ENCODE assay signal across 9 cellular contexts in genomic region chr1:171141336-171142051, GRCh38. TPM values are rescaled to one million over a fixed set of nuclear protein-coding genes. Genes with fewer than 3 reads are reported as not detected.
DNase-seq lines count a peak whose midpoint lies in the region; ATAC-seq and TF ChIP-seq lines count a peak whose summit lies in the region.
"Had no signal": no experiment of that assay in that cellular context is flagged by ENCODE, and none has a peak within 500 bp of the region (broad histone marks: within the 10 kb centered on the region; RNA-seq: fewer than 3 reads in every experiment).

No MANE protein-coding gene starts in this region.

- H3K36me3 Mint-ChIP-seq in activated CD4-positive, alpha-beta T cell treated with anti-CD3 and anti-CD28 coated beads, Interleukin-2, amount 10 ng/mL, durations not matched to agents 24 days and 14 days (ENCODE audit: low read depth): no peaks in the 10 kb centered on the region

- 1 to 2% (median 2%) methylated on average over 4 of the region's 4 CpGs for WGBS in ovary, 3 donors

- peaks cover 31% of the 10 kb centered on the region for H3K4me1 ChIP-seq in SJSA1 (replicated peaks)
- H3K4me1 ChIP-seq in ovary (ENCODE audit: insufficient read depth): peaks cover 7% of the 10 kb centered on the region

- H3K9me3 ChIP-seq in SJSA1 (replicated peaks): no peaks in the 10 kb centered on the region
- no peaks in the 10 kb centered on the region for H3K9me3 ChIP-seq in ovary

- no peaks in the 10 kb centered on the region for H3K4me1 Mint-ChIP-seq in activated CD4-positive, alpha-beta T cell treated with anti-CD3 and anti-CD28 coated beads, Interleukin-2, amount 10 ng/mL, durations not matched to agents 24 days and 14 days

- no peaks in the 10 kb centered on the region for H3K9me3 Mint-ChIP-seq in activated CD4-positive, alpha-beta T cell treated with anti-CD3 and anti-CD28 coated beads, Interleukin-2, amount 10 ng/mL, durations not matched to agents 24 days and 14 days

- H3K27ac Mint-ChIP-seq in activated CD4-positive, alpha-beta T cell treated with anti-CD3 and anti-CD28 coated beads, Interleukin-2, amount 10 ng/mL, durations not matched to agents 24 days and 14 days: no peak overlapping the region

- H3K27me3 ChIP-seq in SJSA1 (replicated peaks) (no peaks in the 10 kb centered on the region), ovary (no peaks in the 10 kb centered on the region)

- no peak for TF ChIP-seq POLR2A in ovary (IDR thresholded peaks at IDR 0.05)

- intact Hi-C loops in ovary (cut with DNase I): loop anchor here in 2 of 4 donors (5.0 to 10.0 kb wide), 2 partner anchors 46 to 73 kb away; partner anchors contain the start of gene FMO2 (in 1 of the 2)
- intact Hi-C loops in activated CD4-positive, alpha-beta T cell treated with anti-CD3 and anti-CD28 coated beads, Interleukin-2, amount 10 ng/mL, durations not matched to agents 24 days and 14 days (cut with micrococcal nuclease): no loop called here

- ATAC-seq in GM18873 (IDR thresholded peaks at IDR 0.05; ENCODE audit: low FRiP score, unreplicated experiment): no peak

- no peak for TF ChIP-seq EP300 in ovary (IDR thresholded peaks at IDR 0.05)

- H3K4me3 ChIP-seq in SJSA1 (no peak overlapping the region), foreskin fibroblast (ENCODE audit: low read depth in 1 of 2, low read length in 2 of 2) (no peak overlapping the region), ovary (no peak overlapping the region)

- peaks cover 9% of the 10 kb centered on the region for H3K27me3 Mint-ChIP-seq in activated CD4-positive, alpha-beta T cell treated with anti-CD3 and anti-CD28 coated beads, Interleukin-2, amount 10 ng/mL, durations not matched to agents 24 days and 14 days

- H3K4me3 Mint-ChIP-seq in activated CD4-positive, alpha-beta T cell treated with anti-CD3 and anti-CD28 coated beads, Interleukin-2, amount 10 ng/mL, durations not matched to agents 24 days and 14 days: no peak overlapping the region

- TF ChIP-seq CTCF in AG09319 (IDR thresholded peaks at IDR 0.05; ENCODE audit: low read depth, low read length) (peak; percentile 58), foreskin fibroblast (IDR thresholded peaks at IDR 0.05; ENCODE audit: low read depth, low read length) (peak; percentile 50), ovary (IDR thresholded peaks at IDR 0.05) (peak in 1 of 3 donors; percentile 28)

- H3K36me3 ChIP-seq in SJSA1: no peaks in the 10 kb centered on the region
- no peaks in the 10 kb centered on the region for H3K36me3 ChIP-seq in ovary

- H3K27ac ChIP-seq in SJSA1: peak overlapping the region; percentile 74
- H3K27ac ChIP-seq in ovary: peak overlapping the region; percentile 36 to 51

- DNase-seq in AG09319 (ENCODE audit: extremely low read depth, low read depth) (peak; percentile 98), SJSA1 (ENCODE audit: low read depth in 1 of 2, low spot score in 2 of 2) (peak; percentile 48 to 76), foreskin fibroblast (peak; percentile 95 to 97), ovary (peak in 4 of 5 donors; percentile 53 to 70 (median 60)), kidney tubule cell (ENCODE audit: low spot score) (no peak), SIG-M5 (lab: John Stamatoyannopoulos, UW) (no peak)
- DNase-seq in activated CD4-positive, alpha-beta T cell treated with anti-CD3 and anti-CD28 coated beads, Interleukin-2, amount 10 ng/mL, durations not matched to agents 24 days and 14 days: no peak
- DNase-seq: Kasumi-1 had no signal

RNA-seq across cellular contexts. Expression of gene FMO2, which starts 43.6 kb away (rescaled TPM):
- total RNA-seq in SJSA1 (2014; rRNA removed; shearing (Covaris generic)): not detected in 2 replicates
- total RNA-seq in ovary: 10 to 100 TPM in 1 of 7 donors, 1 to 10 TPM in 6; 1.6 to 11.3 (median 5.5) TPM
- polyA plus RNA-seq in ovary: 10 to 100 TPM in 1 of 2 donors, 1 to 10 TPM in 1; 5.8 to 12.8 TPM
- not detected in 2 replicates for total RNA-seq in activated CD4-positive, alpha-beta T cell treated with anti-CD3 and anti-CD28 coated beads, Interleukin-2, amount 10 ng/mL, durations not matched to agents 24 days and 14 days

RNA-seq across cellular contexts. Expression of gene FMO3, which starts 50.8 kb away (rescaled TPM):
- total RNA-seq in SJSA1 (2014; rRNA removed; shearing (Covaris generic)): 3.4 and 5.1 TPM in 2 replicates
- total RNA-seq in ovary: 1 to 10 TPM in 2 of 7 donors, under 1 TPM in 4, not detected in 1; 0.15 to 1.5 (median 0.68) TPM
- polyA plus RNA-seq in ovary: 1 to 10 TPM in 1 of 2 donors, under 1 TPM in 1; 0.34 to 1.7 TPM
- not detected in 2 replicates for total RNA-seq in activated CD4-positive, alpha-beta T cell treated with anti-CD3 and anti-CD28 coated beads, Interleukin-2, amount 10 ng/mL, durations not matched to agents 24 days and 14 days

Comparison
In these comparisons a context has a peak if more than half of its experiments do, and no peak if none do; other contexts are left out.
1. DNase-seq: peak in AG09319 (single experiment), SJSA1 (2 of 2), foreskin fibroblast (2 of 2) and ovary (4 of 5); none in kidney tubule cell (single experiment), SIG-M5 (single experiment) and activated CD4-positive, alpha-beta T cell treated with anti-CD3 and anti-CD28 coated beads, Interleukin-2, amount 10 ng/mL, durations not matched to agents 24 days and 14 days (single experiment).